ENCODE assay signal across 17 cellular contexts in genomic region chr16:9318764-9319163, GRCh38.
"Had no signal": no experiment of that assay in that cellular context is flagged by ENCODE, and none has a peak within 500 bp of the region (broad histone marks: within the 10 kb centered on the region; RNA-seq: fewer than 3 reads in every experiment).

No MANE protein-coding gene starts in this region.

- DNase-seq: activated naive CD4-positive, alpha-beta T cell; activated naive CD8-positive, alpha-beta T cell treated with anti-CD3 and anti-CD28 coated beads, Interleukin-2, amount 50 U/mL, for 24 hours; aorta; effector memory CD4-positive, alpha-beta T cell; foreskin fibroblast; hypothalamus; left cardiac atrium; lower lobe of right lung; nephron progenitor cell; right cardiac atrium; small intestine; stimulated activated naive CD8-positive, alpha-beta T cell treated with anti-CD3 and anti-CD28 coated beads, Interleukin-15, Interleukin-2, amounts not matched to agents 100 U/mL and 50 U/mL, for 24 hours; trophoblast cell had no signal

- H3K36me3 ChIP-seq: breast epithelium, lower lobe of right lung, prostate gland, suprapubic skin had no signal

- H3K27ac ChIP-seq: breast epithelium, lower lobe of right lung, prostate gland, suprapubic skin had no signal

- H3K9me3 ChIP-seq: lower lobe of right lung, prostate gland, suprapubic skin had no signal

- H3K27me3 ChIP-seq: breast epithelium, suprapubic skin had no signal

- ATAC-seq: activated CD4-positive, CD25-positive, alpha-beta regulatory T cell treated with anti-CD3 and anti-CD28 coated beads, Interleukin-2, amount 50 U/mL, for 24 hours; activated naive CD8-positive, alpha-beta T cell treated with anti-CD3 and anti-CD28 coated beads, Interleukin-2, amount 50 U/mL, for 24 hours; left cardiac atrium; lower lobe of right lung; right cardiac atrium; stimulated activated naive CD8-positive, alpha-beta T cell treated with anti-CD3 and anti-CD28 coated beads, Interleukin-15, Interleukin-2, amounts not matched to agents 100 U/mL and 50 U/mL, for 24 hours had no signal

- H3K4me1 ChIP-seq: breast epithelium, lower lobe of right lung, prostate gland had no signal

- FAIRE-seq: small intestine had no signal

- H3K4me3 ChIP-seq: breast epithelium, lower lobe of right lung, prostate gland, suprapubic skin had no signal
